Comparison of ENCODE assay signal across 16 cellular contexts in the genomic region with DNA sequence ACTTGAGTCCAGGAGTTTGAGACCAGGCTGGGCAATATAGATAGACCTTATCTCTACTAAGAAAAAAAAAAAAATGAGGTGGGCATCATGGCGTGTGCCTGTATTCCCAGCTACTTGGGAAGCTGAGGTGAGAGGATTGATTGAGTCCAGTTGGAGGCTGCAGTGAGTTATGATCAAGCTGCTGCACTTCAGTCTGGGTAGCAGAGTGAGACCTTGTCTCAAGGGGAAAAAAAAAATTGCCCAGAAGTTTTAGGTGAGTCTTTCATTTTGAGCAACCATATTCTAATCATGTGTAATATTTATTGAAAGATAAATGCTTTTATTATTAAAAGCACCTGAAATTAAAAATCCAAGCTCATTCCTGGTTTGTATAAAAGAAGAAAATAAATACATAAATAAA.
"Had no signal": no experiment of that assay in that cellular context is flagged by ENCODE, and none has a peak within 500 bp of the region (broad histone marks: within the 10 kb centered on the region; RNA-seq: fewer than 3 reads in every experiment).

No MANE protein-coding gene starts in this region.

- H3K27me3 ChIP-seq: adrenal gland, transverse colon had no signal

- H3K36me3 ChIP-seq: adrenal gland, left ventricle myocardium inferior, transverse colon, WERI-Rb-1 had no signal

- H3K27me3 Mint-ChIP-seq: activated CD4-positive, alpha-beta memory T cell treated with anti-CD3 and anti-CD28 coated beads for 36 hours; activated CD4-positive, alpha-beta T cell treated with anti-CD3 and anti-CD28 coated beads for 36 hours; activated CD8-positive, alpha-beta memory T cell treated with anti-CD3 and anti-CD28 coated beads, Interleukin-2, amount 10 ng/mL, durations not matched to agents 7 days and 5 days; memory B cell; T-cell had no signal

- H3K9me3 Mint-ChIP-seq: activated CD4-positive, alpha-beta memory T cell treated with anti-CD3 and anti-CD28 coated beads for 36 hours; memory B cell; natural killer cell; T-cell had no signal

- DNase-seq: activated CD4-positive, alpha-beta memory T cell treated with anti-CD3 and anti-CD28 coated beads for 36 hours; activated CD4-positive, alpha-beta T cell treated with anti-CD3 and anti-CD28 coated beads for 36 hours; activated CD8-positive, alpha-beta memory T cell treated with anti-CD3 and anti-CD28 coated beads, Interleukin-2, amount 10 ng/mL, durations not matched to agents 7 days and 5 days; activated naive CD4-positive, alpha-beta T cell treated with anti-CD3 and anti-CD28 coated beads, Interleukin-2, amount 50 U/mL, for 16 hours; activated T-cell treated with anti-CD3 and anti-CD28 coated beads, Interleukin-2, amount 50 U/mL, for 1 hour; adrenal gland; left ventricle myocardium inferior; natural killer cell; posterior cingulate gyrus; stimulated activated CD4-positive, alpha-beta T cell treated with anti-CD3 and anti-CD28 coated beads, Interleukin-4, amount 100 ng/mL, for 1 hour; stimulated activated naive CD4-positive, alpha-beta T cell treated with Interleukin-2 at 50 U/mL for 16 hours; substantia nigra; T-cell; transverse colon; WERI-Rb-1 had no signal

- H3K36me3 Mint-ChIP-seq: activated CD4-positive, alpha-beta memory T cell treated with anti-CD3 and anti-CD28 coated beads for 36 hours; activated CD8-positive, alpha-beta memory T cell treated with anti-CD3 and anti-CD28 coated beads, Interleukin-2, amount 10 ng/mL, durations not matched to agents 7 days and 5 days; memory B cell; natural killer cell; T-cell had no signal

- H3K9me3 ChIP-seq: adrenal gland, left ventricle myocardium inferior, transverse colon had no signal

- H3K27ac Mint-ChIP-seq: activated CD4-positive, alpha-beta memory T cell treated with anti-CD3 and anti-CD28 coated beads for 36 hours; activated CD4-positive, alpha-beta T cell treated with anti-CD3 and anti-CD28 coated beads for 36 hours; activated CD8-positive, alpha-beta memory T cell treated with anti-CD3 and anti-CD28 coated beads, Interleukin-2, amount 10 ng/mL, durations not matched to agents 7 days and 5 days; memory B cell had no signal

- ATAC-seq: activated CD4-positive, alpha-beta T cell treated with anti-CD3 and anti-CD28 coated beads for 36 hours; activated CD8-positive, alpha-beta memory T cell treated with anti-CD3 and anti-CD28 coated beads, Interleukin-2, amount 10 ng/mL, durations not matched to agents 7 days and 5 days; natural killer cell; T-cell had no signal

- H3K4me3 Mint-ChIP-seq: activated CD4-positive, alpha-beta memory T cell treated with anti-CD3 and anti-CD28 coated beads for 36 hours; activated CD4-positive, alpha-beta T cell treated with anti-CD3 and anti-CD28 coated beads for 36 hours; activated CD8-positive, alpha-beta memory T cell treated with anti-CD3 and anti-CD28 coated beads, Interleukin-2, amount 10 ng/mL, durations not matched to agents 7 days and 5 days; memory B cell; natural killer cell; T-cell had no signal

- H3K4me3 ChIP-seq: adrenal gland, left ventricle myocardium inferior, transverse colon had no signal

- H3K27ac ChIP-seq: WERI-Rb-1 had no signal
